ENCODE assay signal across 1 cellular context in the genomic region with DNA sequence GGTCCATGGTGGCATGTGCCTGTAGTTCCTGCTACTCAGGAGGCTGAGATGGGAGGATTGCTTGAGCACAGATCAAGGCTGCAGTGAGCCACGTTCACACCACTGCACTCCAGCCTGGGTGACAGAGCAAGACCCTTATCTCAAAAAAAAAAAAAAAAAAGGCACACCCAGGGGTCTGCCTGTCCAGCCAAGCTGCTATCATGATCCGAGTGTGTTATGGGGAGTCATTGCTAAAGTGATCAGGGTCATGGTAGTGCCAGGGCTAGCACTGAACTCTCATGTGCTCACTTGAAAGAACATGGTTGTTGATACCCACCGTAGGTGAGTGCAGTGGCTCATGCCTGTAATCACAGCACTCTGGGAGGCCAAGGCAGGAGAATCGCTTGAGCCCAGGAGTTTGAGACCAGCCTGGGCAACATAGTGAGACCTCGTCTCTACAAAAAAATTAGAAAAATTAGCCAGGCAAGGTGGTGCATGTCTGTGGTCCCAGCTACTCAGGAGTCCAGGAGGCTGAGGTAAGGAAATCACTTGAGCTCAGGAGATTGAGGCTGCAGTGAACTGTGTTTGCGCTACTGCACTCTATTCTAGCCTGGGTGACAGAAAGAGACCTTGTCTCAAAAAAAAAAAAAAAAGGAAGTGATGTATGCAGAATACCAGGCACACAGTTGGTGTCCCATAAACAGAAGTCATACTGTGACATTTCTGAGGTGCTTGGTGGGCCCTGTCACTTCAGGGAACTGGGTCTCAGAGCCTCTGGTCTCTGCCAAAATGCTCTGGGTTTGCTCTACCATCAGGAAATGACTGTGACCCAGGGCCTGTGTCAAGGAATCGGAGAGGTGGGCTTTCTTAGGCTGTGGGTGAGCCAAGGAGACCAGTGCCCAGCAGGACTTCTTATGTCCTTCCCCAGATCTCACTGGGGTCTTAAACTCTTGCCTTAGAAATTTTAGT.
TF ChIP-seq lines count a peak whose summit lies in the region.

No MANE protein-coding gene starts in this region.

TF ChIP-seq in HepG2, 621 proteins besides CTCF, POLR2A, EP300 and RAD21 (continues in another document):
- TF ChIP-seq JARID2 (CRISPR knock-in tag; IDR thresholded peaks at IDR 0.05; ENCODE audit: insufficient replicate concordance) (no peak), ZBTB8A (CRISPR knock-in tag; IDR thresholded peaks at IDR 0.05; ENCODE audit: borderline replicate concordance, low read depth) (peak; percentile 81; the same call in 1 of the 2 replicates), SNAI1 (CRISPR knock-in tag; IDR thresholded peaks at IDR 0.05; ENCODE audit: borderline replicate concordance) (no peak), RCOR2 (CRISPR knock-in tag; IDR thresholded peaks at IDR 0.05) (no peak), ZFP90 (CRISPR knock-in tag; IDR thresholded peaks at IDR 0.05; ENCODE audit: borderline replicate concordance) (0 out of 2 replicates have a peak, but pooled peaks have one; percentile 26), RBM22 (optimal IDR thresholded peaks at IDR 0.05; ENCODE audit: low read length) (no peak), ASH2L (IDR thresholded peaks at IDR 0.05; ENCODE audit: insufficient read length, low read depth, low read length) (peak; percentile 98), ZNF883 (CRISPR knock-in tag; IDR thresholded peaks at IDR 0.05; ENCODE audit: not compliant biosample characterization) (peak; percentile 67), ZSCAN20 (CRISPR knock-in tag; IDR thresholded peaks at IDR 0.05; ENCODE audit: borderline replicate concordance) (no peak), NCOA1 (CRISPR knock-in tag; IDR thresholded peaks at IDR 0.05) (peak; percentile 16; the same call in 1 of the 2 replicates), PLRG1 (conservative IDR thresholded peaks at IDR 0.05) (no peak), ZBTB1 (CRISPR knock-in tag; IDR thresholded peaks at IDR 0.05; ENCODE audit: borderline replicate concordance) (no peak), AGO1 (IDR thresholded peaks at IDR 0.05; ENCODE audit: low read depth, low read length, poor library complexity, severe bottlenecking) (no peak), EED (CRISPR knock-in tag; IDR thresholded peaks at IDR 0.05) (peak; percentile 32; the same call in 1 of the 2 replicates), HMG20B (CRISPR knock-in tag; conservative IDR thresholded peaks at IDR 0.05) (no peak), GABPA (IDR thresholded peaks at IDR 0.05; ENCODE audit: low read depth, low read length) (no peak), GABPA (CRISPR knock-in tag; IDR thresholded peaks at IDR 0.05; ENCODE audit: low read depth) (peak; percentile 57; the same call in 1 of the 2 replicates), ZBTB7B (CRISPR knock-in tag; IDR thresholded peaks at IDR 0.05) (no peak), HDAC2 (CRISPR knock-in tag; IDR thresholded peaks at IDR 0.05) (peak; percentile 11; the same call in 1 of the 2 replicates), TSC22D2 (CRISPR knock-in tag; IDR thresholded peaks at IDR 0.05; ENCODE audit: borderline replicate concordance) (no peak), SMYD3 (CRISPR knock-in tag; IDR thresholded peaks at IDR 0.05) (peak; percentile 95), ZFP1 (CRISPR knock-in tag; IDR thresholded peaks at IDR 0.05) (no peak), POLR2AphosphoS5 (IDR thresholded peaks at IDR 0.05; ENCODE audit: low read depth, low read length) (peak; percentile 57), WIZ (CRISPR knock-in tag; IDR thresholded peaks at IDR 0.05) (no peak), MYC (CRISPR knock-in tag; IDR thresholded peaks at IDR 0.05; ENCODE audit: borderline replicate concordance) (peak; percentile 50; the same call in 1 of the 2 replicates), MIXL1 (CRISPR knock-in tag; IDR thresholded peaks at IDR 0.05) (no peak), ZNF761 (CRISPR knock-in tag; conservative IDR thresholded peaks at IDR 0.05) (no peak), ZSCAN25 (CRISPR knock-in tag; IDR thresholded peaks at IDR 0.05) (0 out of 2 replicates have a peak, but pooled peaks have one; percentile 33), NFKB2 (CRISPR knock-in tag; IDR thresholded peaks at IDR 0.05; ENCODE audit: borderline replicate concordance) (0 out of 2 replicates have a peak, but pooled peaks have one; percentile 36), KMT2A (CRISPR knock-in tag; IDR thresholded peaks at IDR 0.05) (no peak), NFYB (CRISPR knock-in tag; IDR thresholded peaks at IDR 0.05) (no peak), JUN (CRISPR knock-in tag; IDR thresholded peaks at IDR 0.05) (no peak)
- TF ChIP-seq, protein P1, sequence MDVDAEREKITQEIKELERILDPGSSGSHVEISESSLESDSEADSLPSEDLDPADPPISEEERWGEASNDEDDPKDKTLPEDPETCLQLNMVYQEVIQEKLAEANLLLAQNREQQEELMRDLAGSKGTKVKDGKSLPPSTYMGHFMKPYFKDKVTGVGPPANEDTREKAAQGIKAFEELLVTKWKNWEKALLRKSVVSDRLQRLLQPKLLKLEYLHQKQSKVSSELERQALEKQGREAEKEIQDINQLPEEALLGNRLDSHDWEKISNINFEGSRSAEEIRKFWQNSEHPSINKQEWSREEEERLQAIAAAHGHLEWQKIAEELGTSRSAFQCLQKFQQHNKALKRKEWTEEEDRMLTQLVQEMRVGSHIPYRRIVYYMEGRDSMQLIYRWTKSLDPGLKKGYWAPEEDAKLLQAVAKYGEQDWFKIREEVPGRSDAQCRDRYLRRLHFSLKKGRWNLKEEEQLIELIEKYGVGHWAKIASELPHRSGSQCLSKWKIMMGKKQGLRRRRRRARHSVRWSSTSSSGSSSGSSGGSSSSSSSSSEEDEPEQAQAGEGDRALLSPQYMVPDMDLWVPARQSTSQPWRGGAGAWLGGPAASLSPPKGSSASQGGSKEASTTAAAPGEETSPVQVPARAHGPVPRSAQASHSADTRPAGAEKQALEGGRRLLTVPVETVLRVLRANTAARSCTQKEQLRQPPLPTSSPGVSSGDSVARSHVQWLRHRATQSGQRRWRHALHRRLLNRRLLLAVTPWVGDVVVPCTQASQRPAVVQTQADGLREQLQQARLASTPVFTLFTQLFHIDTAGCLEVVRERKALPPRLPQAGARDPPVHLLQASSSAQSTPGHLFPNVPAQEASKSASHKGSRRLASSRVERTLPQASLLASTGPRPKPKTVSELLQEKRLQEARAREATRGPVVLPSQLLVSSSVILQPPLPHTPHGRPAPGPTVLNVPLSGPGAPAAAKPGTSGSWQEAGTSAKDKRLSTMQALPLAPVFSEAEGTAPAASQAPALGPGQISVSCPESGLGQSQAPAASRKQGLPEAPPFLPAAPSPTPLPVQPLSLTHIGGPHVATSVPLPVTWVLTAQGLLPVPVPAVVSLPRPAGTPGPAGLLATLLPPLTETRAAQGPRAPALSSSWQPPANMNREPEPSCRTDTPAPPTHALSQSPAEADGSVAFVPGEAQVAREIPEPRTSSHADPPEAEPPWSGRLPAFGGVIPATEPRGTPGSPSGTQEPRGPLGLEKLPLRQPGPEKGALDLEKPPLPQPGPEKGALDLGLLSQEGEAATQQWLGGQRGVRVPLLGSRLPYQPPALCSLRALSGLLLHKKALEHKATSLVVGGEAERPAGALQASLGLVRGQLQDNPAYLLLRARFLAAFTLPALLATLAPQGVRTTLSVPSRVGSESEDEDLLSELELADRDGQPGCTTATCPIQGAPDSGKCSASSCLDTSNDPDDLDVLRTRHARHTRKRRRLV (CRISPR knock-in tag; IDR thresholded peaks at IDR 0.05) = no peak
- TF ChIP-seq, protein P2, sequence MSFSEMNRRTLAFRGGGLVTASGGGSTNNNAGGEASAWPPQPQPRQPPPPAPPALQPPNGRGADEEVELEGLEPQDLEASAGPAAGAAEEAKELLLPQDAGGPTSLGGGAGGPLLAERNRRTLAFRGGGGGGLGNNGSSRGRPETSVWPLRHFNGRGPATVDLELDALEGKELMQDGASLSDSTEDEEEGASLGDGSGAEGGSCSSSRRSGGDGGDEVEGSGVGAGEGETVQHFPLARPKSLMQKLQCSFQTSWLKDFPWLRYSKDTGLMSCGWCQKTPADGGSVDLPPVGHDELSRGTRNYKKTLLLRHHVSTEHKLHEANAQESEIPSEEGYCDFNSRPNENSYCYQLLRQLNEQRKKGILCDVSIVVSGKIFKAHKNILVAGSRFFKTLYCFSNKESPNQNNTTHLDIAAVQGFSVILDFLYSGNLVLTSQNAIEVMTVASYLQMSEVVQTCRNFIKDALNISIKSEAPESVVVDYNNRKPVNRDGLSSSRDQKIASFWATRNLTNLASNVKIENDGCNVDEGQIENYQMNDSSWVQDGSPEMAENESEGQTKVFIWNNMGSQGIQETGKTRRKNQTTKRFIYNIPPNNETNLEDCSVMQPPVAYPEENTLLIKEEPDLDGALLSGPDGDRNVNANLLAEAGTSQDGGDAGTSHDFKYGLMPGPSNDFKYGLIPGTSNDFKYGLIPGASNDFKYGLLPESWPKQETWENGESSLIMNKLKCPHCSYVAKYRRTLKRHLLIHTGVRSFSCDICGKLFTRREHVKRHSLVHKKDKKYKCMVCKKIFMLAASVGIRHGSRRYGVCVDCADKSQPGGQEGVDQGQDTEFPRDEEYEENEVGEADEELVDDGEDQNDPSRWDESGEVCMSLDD (CRISPR knock-in tag; IDR thresholded peaks at IDR 0.05; ENCODE audit: borderline replicate concordance) = no peak
- TF ChIP-seq, protein P3, sequence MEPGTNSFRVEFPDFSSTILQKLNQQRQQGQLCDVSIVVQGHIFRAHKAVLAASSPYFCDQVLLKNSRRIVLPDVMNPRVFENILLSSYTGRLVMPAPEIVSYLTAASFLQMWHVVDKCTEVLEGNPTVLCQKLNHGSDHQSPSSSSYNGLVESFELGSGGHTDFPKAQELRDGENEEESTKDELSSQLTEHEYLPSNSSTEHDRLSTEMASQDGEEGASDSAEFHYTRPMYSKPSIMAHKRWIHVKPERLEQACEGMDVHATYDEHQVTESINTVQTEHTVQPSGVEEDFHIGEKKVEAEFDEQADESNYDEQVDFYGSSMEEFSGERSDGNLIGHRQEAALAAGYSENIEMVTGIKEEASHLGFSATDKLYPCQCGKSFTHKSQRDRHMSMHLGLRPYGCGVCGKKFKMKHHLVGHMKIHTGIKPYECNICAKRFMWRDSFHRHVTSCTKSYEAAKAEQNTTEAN (CRISPR knock-in tag; conservative IDR thresholded peaks at IDR 0.05) = no peak
- TF ChIP-seq, protein P4, sequence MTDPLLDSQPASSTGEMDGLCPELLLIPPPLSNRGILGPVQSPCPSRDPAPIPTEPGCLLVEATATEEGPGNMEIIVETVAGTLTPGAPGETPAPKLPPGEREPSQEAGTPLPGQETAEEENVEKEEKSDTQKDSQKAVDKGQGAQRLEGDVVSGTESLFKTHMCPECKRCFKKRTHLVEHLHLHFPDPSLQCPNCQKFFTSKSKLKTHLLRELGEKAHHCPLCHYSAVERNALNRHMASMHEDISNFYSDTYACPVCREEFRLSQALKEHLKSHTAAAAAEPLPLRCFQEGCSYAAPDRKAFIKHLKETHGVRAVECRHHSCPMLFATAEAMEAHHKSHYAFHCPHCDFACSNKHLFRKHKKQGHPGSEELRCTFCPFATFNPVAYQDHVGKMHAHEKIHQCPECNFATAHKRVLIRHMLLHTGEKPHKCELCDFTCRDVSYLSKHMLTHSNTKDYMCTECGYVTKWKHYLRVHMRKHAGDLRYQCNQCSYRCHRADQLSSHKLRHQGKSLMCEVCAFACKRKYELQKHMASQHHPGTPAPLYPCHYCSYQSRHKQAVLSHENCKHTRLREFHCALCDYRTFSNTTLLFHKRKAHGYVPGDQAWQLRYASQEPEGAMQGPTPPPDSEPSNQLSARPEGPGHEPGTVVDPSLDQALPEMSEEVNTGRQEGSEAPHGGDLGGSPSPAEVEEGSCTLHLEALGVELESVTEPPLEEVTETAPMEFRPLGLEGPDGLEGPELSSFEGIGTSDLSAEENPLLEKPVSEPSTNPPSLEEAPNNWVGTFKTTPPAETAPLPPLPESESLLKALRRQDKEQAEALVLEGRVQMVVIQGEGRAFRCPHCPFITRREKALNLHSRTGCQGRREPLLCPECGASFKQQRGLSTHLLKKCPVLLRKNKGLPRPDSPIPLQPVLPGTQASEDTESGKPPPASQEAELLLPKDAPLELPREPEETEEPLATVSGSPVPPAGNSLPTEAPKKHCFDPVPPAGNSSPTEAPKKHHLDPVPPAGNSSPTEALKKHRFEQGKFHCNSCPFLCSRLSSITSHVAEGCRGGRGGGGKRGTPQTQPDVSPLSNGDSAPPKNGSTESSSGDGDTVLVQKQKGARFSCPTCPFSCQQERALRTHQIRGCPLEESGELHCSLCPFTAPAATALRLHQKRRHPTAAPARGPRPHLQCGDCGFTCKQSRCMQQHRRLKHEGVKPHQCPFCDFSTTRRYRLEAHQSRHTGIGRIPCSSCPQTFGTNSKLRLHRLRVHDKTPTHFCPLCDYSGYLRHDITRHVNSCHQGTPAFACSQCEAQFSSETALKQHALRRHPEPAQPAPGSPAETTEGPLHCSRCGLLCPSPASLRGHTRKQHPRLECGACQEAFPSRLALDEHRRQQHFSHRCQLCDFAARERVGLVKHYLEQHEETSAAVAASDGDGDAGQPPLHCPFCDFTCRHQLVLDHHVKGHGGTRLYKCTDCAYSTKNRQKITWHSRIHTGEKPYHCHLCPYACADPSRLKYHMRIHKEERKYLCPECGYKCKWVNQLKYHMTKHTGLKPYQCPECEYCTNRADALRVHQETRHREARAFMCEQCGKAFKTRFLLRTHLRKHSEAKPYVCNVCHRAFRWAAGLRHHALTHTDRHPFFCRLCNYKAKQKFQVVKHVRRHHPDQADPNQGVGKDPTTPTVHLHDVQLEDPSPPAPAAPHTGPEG (CRISPR knock-in tag; IDR thresholded peaks at IDR 0.05) = peak; percentile 16; the same call in 1 of the 2 replicates
- TF ChIP-seq, protein P5, sequence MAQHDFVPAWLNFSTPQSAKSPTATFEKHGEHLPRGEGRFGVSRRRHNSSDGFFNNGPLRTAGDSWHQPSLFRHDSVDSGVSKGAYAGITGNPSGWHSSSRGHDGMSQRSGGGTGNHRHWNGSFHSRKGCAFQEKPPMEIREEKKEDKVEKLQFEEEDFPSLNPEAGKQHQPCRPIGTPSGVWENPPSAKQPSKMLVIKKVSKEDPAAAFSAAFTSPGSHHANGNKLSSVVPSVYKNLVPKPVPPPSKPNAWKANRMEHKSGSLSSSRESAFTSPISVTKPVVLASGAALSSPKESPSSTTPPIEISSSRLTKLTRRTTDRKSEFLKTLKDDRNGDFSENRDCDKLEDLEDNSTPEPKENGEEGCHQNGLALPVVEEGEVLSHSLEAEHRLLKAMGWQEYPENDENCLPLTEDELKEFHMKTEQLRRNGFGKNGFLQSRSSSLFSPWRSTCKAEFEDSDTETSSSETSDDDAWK (CRISPR knock-in tag; IDR thresholded peaks at IDR 0.05) = no peak
- TF ChIP-seq, protein P6, sequence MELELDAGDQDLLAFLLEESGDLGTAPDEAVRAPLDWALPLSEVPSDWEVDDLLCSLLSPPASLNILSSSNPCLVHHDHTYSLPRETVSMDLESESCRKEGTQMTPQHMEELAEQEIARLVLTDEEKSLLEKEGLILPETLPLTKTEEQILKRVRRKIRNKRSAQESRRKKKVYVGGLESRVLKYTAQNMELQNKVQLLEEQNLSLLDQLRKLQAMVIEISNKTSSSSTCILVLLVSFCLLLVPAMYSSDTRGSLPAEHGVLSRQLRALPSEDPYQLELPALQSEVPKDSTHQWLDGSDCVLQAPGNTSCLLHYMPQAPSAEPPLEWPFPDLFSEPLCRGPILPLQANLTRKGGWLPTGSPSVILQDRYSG (CRISPR knock-in tag; IDR thresholded peaks at IDR 0.05) = no peak
- TF ChIP-seq, protein P7, sequence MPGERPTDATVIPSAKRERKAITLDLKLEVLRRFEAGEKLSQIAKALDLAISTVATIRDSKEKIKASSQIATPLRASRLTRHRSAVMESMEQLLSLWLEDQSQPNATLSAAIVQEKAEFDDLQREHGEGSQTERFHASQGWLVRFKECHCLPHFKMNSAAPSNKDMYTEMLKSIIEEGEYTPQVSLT (CRISPR knock-in tag; IDR thresholded peaks at IDR 0.05; ENCODE audit: borderline replicate concordance, low read depth) = no peak
